In genomic region chr1:189269011-189269410, GRCh38 we compare ENCODE assay signal across 17 cellular contexts.
DNase-seq lines count a peak whose midpoint lies in the region; ATAC-seq and TF ChIP-seq lines count a peak whose summit lies in the region.
"Had no signal": no experiment of that assay in that cellular context is flagged by ENCODE, and none has a peak within 500 bp of the region (broad histone marks: within the 10 kb centered on the region; RNA-seq: fewer than 3 reads in every experiment).

No MANE protein-coding gene starts in this region.

- TF ChIP-seq CTCF in WTC11 (IDR thresholded peaks at IDR 0.05) (no peak), testis (IDR thresholded peaks at IDR 0.05) (no peak)

- CTCF ChIA-PET in WTC11 (lab: Charles Lee), result no interaction called here

- H3K27me3 Mint-ChIP-seq in WTC11 (ENCODE audit: low read depth), result no peaks in the 10 kb centered on the region
- no peaks in the 10 kb centered on the region for H3K27me3 Mint-ChIP-seq in naive thymus-derived CD8-positive, alpha-beta T cell
- H3K27me3 Mint-ChIP-seq: activated naive CD8-positive, alpha-beta T cell; CD4-positive, alpha-beta memory T cell had no signal

- H3K27me3 ChIP-seq in testis, result no peaks in the 10 kb centered on the region

- no peaks in the 10 kb centered on the region for H3K4me1 Mint-ChIP-seq in WTC11
- no peaks in the 10 kb centered on the region for H3K4me1 Mint-ChIP-seq in naive thymus-derived CD8-positive, alpha-beta T cell
- H3K4me1 Mint-ChIP-seq: CD4-positive, alpha-beta memory T cell; immature natural killer cell had no signal

- no peak overlapping the region for H3K4me3 ChIP-seq in Jurkat, Clone E6-1 (ENCODE audit: low read length)
- H3K4me3 ChIP-seq in testis, result no peak overlapping the region

- H3K4me1 ChIP-seq in testis, result no peaks in the 10 kb centered on the region
- H3K4me1 ChIP-seq: parathyroid adenoma had no signal

- intact Hi-C loops in testis (cut with DNase I; ENCODE audit: low total_unique reads), result no loop called here

- POLR2A ChIA-PET in WTC11 (lab: Charles Lee), result no interaction called here
- POLR2A ChIA-PET in naive thymus-derived CD8-positive, alpha-beta T cell (lab: Charles Lee), result no interaction called here

- H3K36me3 Mint-ChIP-seq in WTC11, result peaks cover 49% of the 10 kb centered on the region
- H3K36me3 Mint-ChIP-seq in naive thymus-derived CD8-positive, alpha-beta T cell, result no peaks in the 10 kb centered on the region
- H3K36me3 Mint-ChIP-seq: activated naive CD8-positive, alpha-beta T cell; CD4-positive, alpha-beta memory T cell; immature natural killer cell had no signal

- H3K27ac Mint-ChIP-seq in WTC11, result no peak overlapping the region
- no peak overlapping the region for H3K27ac Mint-ChIP-seq in naive thymus-derived CD8-positive, alpha-beta T cell
- H3K27ac Mint-ChIP-seq: activated naive CD8-positive, alpha-beta T cell; CD4-positive, alpha-beta memory T cell; immature natural killer cell had no signal

- DNase-seq in DMS 273 (lab: John Stamatoyannopoulos, UW; ENCODE audit: unreplicated experiment) (peak; percentile 65), DMS 273 treated with DMSO at 0.1 percent for 48 hours (lab: John Stamatoyannopoulos, UW) (no peak), WTC11 (ENCODE audit: low spot score) (no peak), iPS DF 4.7 (ENCODE audit: extremely low read depth, low spot score) (peak; percentile 11), GDM1 (lab: John Stamatoyannopoulos, UW) (no peak), testis (no peak)
- DNase-seq in Jurkat, Clone E6-1 (ENCODE audit: low read depth, low spot score), result peak; percentile 8
- DNase-seq in naive thymus-derived CD8-positive, alpha-beta T cell, result no peak
- DNase-seq: activated CD8-positive, alpha-beta memory T cell treated with anti-CD3 and anti-CD28 coated beads, Interleukin-2, amount 50 U/mL, for 48 hours; CD4-positive, alpha-beta memory T cell; immature natural killer cell; NCI-H187 treated with DMSO at 0.1 percent for 48 hours; T-helper 1 cell had no signal

- H3K4me3 Mint-ChIP-seq in WTC11, result no peak overlapping the region
- H3K4me3 Mint-ChIP-seq in naive thymus-derived CD8-positive, alpha-beta T cell, result no peak overlapping the region
- H3K4me3 Mint-ChIP-seq: activated naive CD8-positive, alpha-beta T cell; CD4-positive, alpha-beta memory T cell; immature natural killer cell had no signal

- H3K27ac ChIP-seq in testis, result no peak overlapping the region
- H3K27ac ChIP-seq: 22Rv1, parathyroid adenoma had no signal

- WGBS in testis, 2 donors, result 72 to 87% methylated on average over 2 of the region's 2 CpGs

- H3K9me3 Mint-ChIP-seq in WTC11, result peaks cover 58% of the 10 kb centered on the region
- H3K9me3 Mint-ChIP-seq in naive thymus-derived CD8-positive, alpha-beta T cell, result peaks cover 8 to 36% (median 24%) of the 10 kb centered on the region in 9 donors

- H3K36me3 ChIP-seq in testis (ENCODE audit: low read depth, missing control alignments), result no peaks in the 10 kb centered on the region

- ATAC-seq in WTC11, result no peak
- no peak for ATAC-seq in naive thymus-derived CD8-positive, alpha-beta T cell
- ATAC-seq: Panc1 had no signal

- no peaks in the 10 kb centered on the region for H3K9me3 ChIP-seq in testis

- TF ChIP-seq POLR2A in testis (IDR thresholded peaks at IDR 0.05), result no peak

TF ChIP-seq in WTC11, 78 proteins besides CTCF, POLR2A, EP300 and RAD21:
- TF ChIP-seq PRRX2 (CRISPR knock-in tag; IDR thresholded peaks at IDR 0.05) (0 out of 2 replicates have a peak, but pooled peaks have one; percentile 43), SOX15 (CRISPR knock-in tag; IDR thresholded peaks at IDR 0.05) (no peak)

Comparison
In these comparisons a context has a peak if more than half of its experiments do, and no peak if none do; other contexts are left out.
1. DNase-seq: peak in DMS 273 (single experiment), Jurkat, Clone E6-1 (single experiment) and iPS DF 4.7 (single experiment); none in DMS 273 treated with DMSO at 0.1 percent for 48 hours (single experiment), WTC11 (single experiment), GDM1 (single experiment), testis (single experiment) and naive thymus-derived CD8-positive, alpha-beta T cell (0 of 10).